Comparison of ENCODE assay signal across 23 cellular contexts in the genomic region with DNA sequence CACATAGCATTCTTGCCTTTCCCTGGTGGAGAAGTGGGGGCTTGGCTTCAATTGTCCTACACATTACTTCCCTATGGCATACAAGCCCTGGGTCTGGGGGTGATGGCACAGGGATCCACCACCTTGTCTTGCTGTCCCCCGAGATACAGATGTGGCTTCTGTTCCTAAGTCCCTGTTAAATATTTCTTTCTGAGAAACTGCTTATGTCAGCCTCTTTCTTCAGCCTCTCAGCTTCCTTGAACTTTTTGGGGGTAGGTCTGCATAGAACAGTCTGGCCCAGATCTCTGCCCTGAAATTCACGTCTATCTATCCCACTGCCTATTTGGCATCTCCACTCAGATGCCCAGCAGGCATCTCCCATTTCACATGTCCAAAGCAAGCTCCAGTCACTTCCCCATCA.
DNase-seq lines count a peak whose midpoint lies in the region; ATAC-seq, FAIRE-seq and TF ChIP-seq lines count a peak whose summit lies in the region.
"Had no signal": no experiment of that assay in that cellular context is flagged by ENCODE, and none has a peak within 500 bp of the region (broad histone marks: within the 10 kb centered on the region; RNA-seq: fewer than 3 reads in every experiment).

No MANE protein-coding gene starts in this region.

- WGBS in HepG2 (ENCODE audit: low lambda C conversion rate): 7% methylated on average over 2 of the region's 2 CpGs
- 54% methylated on average over 2 of the region's 2 CpGs for WGBS in right lobe of liver (ENCODE audit: insufficient coverage, low coverage, low lambda C conversion rate, missing lambda C conversion rate)
- WGBS in testis, 2 donors: 64 to 69% methylated on average over 2 of the region's 2 CpGs
- 67% methylated on average over 2 of the region's 2 CpGs for WGBS in right cardiac atrium

- no peaks in the 10 kb centered on the region for H3K27me3 ChIP-seq in HepG2 (ENCODE audit: control insufficient read depth in 1 of 2, insufficient read depth in 2 of 2, low read length in 2 of 2)
- no peaks in the 10 kb centered on the region for H3K27me3 ChIP-seq in right lobe of liver
- no peaks in the 10 kb centered on the region for H3K27me3 ChIP-seq in testis
- no peaks in the 10 kb centered on the region for H3K27me3 ChIP-seq in right cardiac atrium (ENCODE audit: control insufficient read depth, insufficient read depth)
- H3K27me3 ChIP-seq: BE2C had no signal

- H3K9me3 ChIP-seq in HepG2 (ENCODE audit: low read length) (peaks cover 42% of the 10 kb centered on the region), right lobe of liver (no peaks in the 10 kb centered on the region), testis (no peaks in the 10 kb centered on the region), right cardiac atrium (ENCODE audit: control insufficient read depth, low read length) (no peaks in the 10 kb centered on the region)
- H3K9me3 ChIP-seq: BE2C had no signal

- no peak for TF ChIP-seq EP300 in HepG2 (IDR thresholded peaks at IDR 0.05; ENCODE audit: low read depth in 2 of 2, low read length in 2 of 2)
- TF ChIP-seq EP300 in HepG2 (CRISPR knock-in tag; IDR thresholded peaks at IDR 0.05; ENCODE audit: borderline replicate concordance): no peak

- no peak for TF ChIP-seq RAD21 in HepG2 (CRISPR knock-in tag; IDR thresholded peaks at IDR 0.05)

- H3K4me3 ChIP-seq in HepG2 (replicated peaks in 1 of 3; ENCODE audit: insufficient read depth in 1 of 3, low read depth in 2 of 3, low read length in 3 of 3) (no peak overlapping the region), right lobe of liver (no peak overlapping the region), testis (no peak overlapping the region), right cardiac atrium (ENCODE audit: low read length) (no peak overlapping the region)
- H3K4me3 ChIP-seq: GM23338 had no signal

- H3K27ac ChIP-seq in HepG2 (ENCODE audit: extremely low read length, insufficient read depth, low read length) (no peak overlapping the region), right lobe of liver (no peak overlapping the region), testis (peak overlapping the region; percentile 3 to 84), right cardiac atrium (ENCODE audit: low read length) (no peak overlapping the region)
- H3K27ac ChIP-seq: HL-60 had no signal

- ATAC-seq in HepG2 (no peak), right lobe of liver (no peak), right cardiac atrium (no peak)
- ATAC-seq: GM23338 had no signal

- POLR2A ChIA-PET in HepG2 (lab: Yijun Ruan, JAX): no interaction called here

- no peaks in the 10 kb centered on the region for H3K79me2 ChIP-seq in HepG2 (ENCODE audit: insufficient read depth, low read length)

- TF ChIP-seq CTCF in HepG2 (CRISPR knock-in tag; IDR thresholded peaks at IDR 0.05) (no peak), right lobe of liver (IDR thresholded peaks at IDR 0.05) (no peak), testis (IDR thresholded peaks at IDR 0.05) (no peak)

- no peak overlapping the region for H3K4me2 ChIP-seq in HepG2 (ENCODE audit: low read depth, low read length)
- H3K4me2 ChIP-seq: GM23338 had no signal

- in situ Hi-C loops in HepG2 (cut with HindIII; ENCODE audit: extremely low pct_ligation_motif_present, low pct_unique_long_range_greater_than_20kb): no loop called here

- CTCF ChIA-PET in HepG2 (lab: Yijun Ruan, JAX; ENCODE audit: low intra/inter-chr PET ratio, low total read pairs): no interaction called here

- TF ChIP-seq POLR2A in HepG2 (IDR thresholded peaks at IDR 0.05; ENCODE audit: insufficient read depth in 1 of 2, low read depth in 2 of 2, low read length in 2 of 2) (no peak), right lobe of liver (IDR thresholded peaks at IDR 0.05) (no peak), testis (IDR thresholded peaks at IDR 0.05) (no peak)

- intact Hi-C loops in HepG2 (cut with micrococcal nuclease; ENCODE audit: unreplicated experiment): no loop called here
- intact Hi-C loops in right lobe of liver (cut with DNase I): no loop called here
- intact Hi-C loops in testis (cut with DNase I; ENCODE audit: low total_unique reads): no loop called here
- intact Hi-C loops in right cardiac atrium (cut with DNase I): no loop called here

- no peak for DNase-seq in HepG2 (ENCODE audit: low spot score)
- DNase-seq in right lobe of liver: no peak
- peak; percentile 20 for DNase-seq in islet precursor cell
- DNase-seq in testis: no peak
- no peak for DNase-seq in UCSD-AML1 (lab: John Stamatoyannopoulos, UW; ENCODE audit: unreplicated experiment)
- no peak for DNase-seq in right cardiac atrium
- DNase-seq in NCI-H2029 treated with DMSO at 0.1 percent for 48 hours (lab: John Stamatoyannopoulos, UW): no peak
- DNase-seq: ACHN; BE2C; C1 segment of cervical spinal cord; CD4-positive, CD25-positive, alpha-beta regulatory T cell; CD8-positive, alpha-beta memory T cell; COR-L47; DMS 273 treated with DMSO at 0.1 percent for 48 hours; DMS53; DND-41; EL; HCEC 1CT; IMR-90 had no signal

- H3K36me3 ChIP-seq in HepG2 (replicated peaks in 1 of 2; ENCODE audit: control insufficient read depth in 1 of 2, insufficient read depth in 2 of 2, low read length in 2 of 2): no peaks in the 10 kb centered on the region
- H3K36me3 ChIP-seq in right lobe of liver: no peaks in the 10 kb centered on the region
- no peaks in the 10 kb centered on the region for H3K36me3 ChIP-seq in testis (ENCODE audit: low read depth, missing control alignments)
- H3K36me3 ChIP-seq: BE2C had no signal

- H3K4me1 ChIP-seq in HepG2 (ENCODE audit: insufficient read depth, low read length) (peaks cover 5% of the 10 kb centered on the region; the same call in 1 of the 2 replicates), right lobe of liver (no peaks in the 10 kb centered on the region), testis (peaks cover 26% of the 10 kb centered on the region), right cardiac atrium (ENCODE audit: control insufficient read depth, insufficient read depth, low read length) (peaks cover 2% of the 10 kb centered on the region)
- H3K4me1 ChIP-seq: BE2C had no signal

- no peak overlapping the region for H2AFZ ChIP-seq in HepG2 (ENCODE audit: low read length)
- H2AFZ ChIP-seq: GM23338 had no signal

- no peaks in the 10 kb centered on the region for H4K20me1 ChIP-seq in HepG2 (ENCODE audit: insufficient read depth, low read length)

- BruUV-seq in HepG2 (replicated peaks; lab: Mats Ljungman, UMichigan): no TSS peak

- no peak for FAIRE-seq in HepG2 (lab: Jason Lieb, UNC)
- FAIRE-seq: GM12891, H54 had no signal

- no peak overlapping the region for H3K9ac ChIP-seq in HepG2 (ENCODE audit: insufficient read depth, low read depth, low read length)

TF ChIP-seq in HepG2, 621 proteins besides CTCF, POLR2A, EP300 and RAD21:
- no peak for TF ChIP-seq ZNF331 (CRISPR knock-in tag; IDR thresholded peaks at IDR 0.05)
- no peak for TF ChIP-seq GPN1 (CRISPR knock-in tag; IDR thresholded peaks at IDR 0.05; ENCODE audit: borderline replicate concordance)
- TF ChIP-seq PREB (CRISPR knock-in tag; IDR thresholded peaks at IDR 0.05): no peak
- TF ChIP-seq ZBTB44 (CRISPR knock-in tag; IDR thresholded peaks at IDR 0.05): no peak
- TF ChIP-seq MAFF (IDR thresholded peaks at IDR 0.05; ENCODE audit: low read depth, low read length): peak; percentile 36; the same call in 1 of the 2 replicates
- TF ChIP-seq ZSCAN12 (CRISPR knock-in tag; IDR thresholded peaks at IDR 0.05): no peak
- no peak for TF ChIP-seq SP4 (CRISPR knock-in tag; IDR thresholded peaks at IDR 0.05)
- TF ChIP-seq, protein P1, sequence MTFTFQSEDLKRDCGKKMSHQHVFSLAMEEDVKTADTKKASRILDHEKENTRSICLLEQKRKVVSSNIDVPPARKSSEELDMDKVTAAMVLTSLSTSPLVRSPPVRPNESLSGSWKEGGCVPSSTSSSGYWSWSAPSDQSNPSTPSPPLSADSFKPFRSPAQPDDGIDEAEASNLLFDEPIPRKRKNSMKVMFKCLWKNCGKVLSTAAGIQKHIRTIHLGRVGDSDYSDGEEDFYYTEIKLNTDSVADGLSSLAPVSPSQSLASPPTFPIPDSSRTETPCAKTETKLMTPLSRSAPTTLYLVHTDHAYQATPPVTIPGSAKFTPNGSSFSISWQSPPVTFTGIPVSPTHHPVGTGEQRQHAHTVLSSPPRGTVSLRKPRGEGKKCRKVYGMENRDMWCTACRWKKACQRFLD (CRISPR knock-in tag; IDR thresholded peaks at IDR 0.05; ENCODE audit: borderline replicate concordance): no peak
- TF ChIP-seq MAFK (conservative IDR thresholded peaks at IDR 0.05 in 1 of 2, IDR thresholded peaks at IDR 0.05 in 1 of 2; ENCODE audit: low read length in 2 of 2): peak; percentile 50 to 70; a peak in 3 of 4 replicates
- TF ChIP-seq ZNF138 (CRISPR knock-in tag; IDR thresholded peaks at IDR 0.05; ENCODE audit: low read depth): no peak

Comparison
In these comparisons a context has a peak if more than half of its experiments do, and no peak if none do; other contexts are left out.
1. H3K27ac ChIP-seq: peak in testis (2 of 2); none in HepG2 (single experiment), right lobe of liver (0 of 3) and right cardiac atrium (single experiment).